13 cellular contexts compared by ENCODE assay signal in genomic region chr1:8082945-8083344, GRCh38. TPM values are rescaled to one million over a fixed set of nuclear protein-coding genes. Genes with fewer than 3 reads are reported as not detected.
DNase-seq lines count a peak whose midpoint lies in the region; ATAC-seq and TF ChIP-seq lines count a peak whose summit lies in the region.
"Had no signal": no experiment of that assay in that cellular context is flagged by ENCODE, and none has a peak within 500 bp of the region (broad histone marks: within the 10 kb centered on the region; RNA-seq: fewer than 3 reads in every experiment).

No MANE protein-coding gene starts in this region.

- H3K27ac ChIP-seq in ascending aorta = peak overlapping the region; percentile 35 to 42
- H3K27ac ChIP-seq in smooth muscle cell (ENCODE audit: low read depth) = peak overlapping the region; percentile 90

- no peak overlapping the region for H3K27ac Mint-ChIP-seq in stimulated activated naive B cell treated with anti-CD40 and anti-IgM and Interleukin-4, amounts not matched to agents 10 μg/mL and 1 μg/mL and 100 μg/mL, for 72 hours
- no peak overlapping the region for H3K27ac Mint-ChIP-seq in glutamatergic neuron (ENCODE audit: unreplicated experiment)
- H3K27ac Mint-ChIP-seq: stimulated activated effector memory CD8-positive, alpha-beta T cell treated with anti-CD3 and anti-CD28 coated beads, Interleukin-12 subunit alpha, Interleukin-12 subunit beta, amount 100 ng/mL, for 72 hours; WTC11 had no signal

- H3K36me3 ChIP-seq in ascending aorta = no peaks in the 10 kb centered on the region
- no peaks in the 10 kb centered on the region for H3K36me3 ChIP-seq in smooth muscle cell (ENCODE audit: low read depth)

- TF ChIP-seq CTCF in ascending aorta (IDR thresholded peaks at IDR 0.05) (no peak), smooth muscle cell (IDR thresholded peaks at IDR 0.05; ENCODE audit: borderline replicate concordance, insufficient read depth, poor library complexity, severe bottlenecking) (no peak), glutamatergic neuron (IDR thresholded peaks at IDR 0.05; ENCODE audit: partially characterized antibody, unreplicated experiment) (no peak)

- H2AFZ ChIP-seq in smooth muscle cell (ENCODE audit: low read depth) = no peak overlapping the region

- no peaks in the 10 kb centered on the region for H3K36me3 Mint-ChIP-seq in stimulated activated naive B cell treated with anti-CD40 and anti-IgM and Interleukin-4, amounts not matched to agents 10 μg/mL and 1 μg/mL and 100 μg/mL, for 72 hours
- H3K36me3 Mint-ChIP-seq in glutamatergic neuron (ENCODE audit: unreplicated experiment) = no peaks in the 10 kb centered on the region
- H3K36me3 Mint-ChIP-seq: stimulated activated effector memory CD8-positive, alpha-beta T cell treated with anti-CD3 and anti-CD28 coated beads, Interleukin-12 subunit alpha, Interleukin-12 subunit beta, amount 100 ng/mL, for 72 hours; WTC11 had no signal

- H3K9ac ChIP-seq in smooth muscle cell (ENCODE audit: low read depth) = no peak overlapping the region

- no peak overlapping the region for H3K4me3 Mint-ChIP-seq in stimulated activated naive B cell treated with anti-CD40 and anti-IgM and Interleukin-4, amounts not matched to agents 10 μg/mL and 1 μg/mL and 100 μg/mL, for 72 hours
- no peak overlapping the region for H3K4me3 Mint-ChIP-seq in glutamatergic neuron (ENCODE audit: unreplicated experiment)
- H3K4me3 Mint-ChIP-seq: central memory CD8-positive, alpha-beta T cell; stimulated activated effector memory CD8-positive, alpha-beta T cell treated with anti-CD3 and anti-CD28 coated beads, Interleukin-12 subunit alpha, Interleukin-12 subunit beta, amount 100 ng/mL, for 72 hours; WTC11 had no signal

- no peaks in the 10 kb centered on the region for H4K20me1 ChIP-seq in smooth muscle cell (ENCODE audit: low read depth)

- intact Hi-C loops in ascending aorta (cut with DNase I) (no loop called here), left ventricle myocardium superior (cut with micrococcal nuclease) (no loop called here)

- H3K27me3 ChIP-seq in ascending aorta (no peaks in the 10 kb centered on the region), smooth muscle cell (ENCODE audit: low read depth) (no peaks in the 10 kb centered on the region)

- ATAC-seq in left ventricle myocardium superior = peak; percentile 92
- ATAC-seq in stimulated activated naive B cell treated with anti-CD40 and anti-IgM and Interleukin-4, amounts not matched to agents 10 μg/mL and 1 μg/mL and 100 μg/mL, for 72 hours (replicated peaks) = no peak
- ATAC-seq in HG03039 (IDR thresholded peaks at IDR 0.05; ENCODE audit: unreplicated experiment) = no peak
- ATAC-seq: stimulated activated effector memory CD8-positive, alpha-beta T cell treated with anti-CD3 and anti-CD28 coated beads, Interleukin-12 subunit alpha, Interleukin-12 subunit beta, amount 100 ng/mL, for 72 hours; WTC11 had no signal

- DNase-seq in GM04504 (ENCODE audit: low read depth) = peak; percentile 69
- no peak for DNase-seq in ascending aorta (ENCODE audit: low spot score in 2 of 2)
- DNase-seq in left ventricle myocardium superior = peak; percentile 51
- no peak for DNase-seq in smooth muscle cell (lab: John Stamatoyannopoulos, UW; ENCODE audit: unreplicated experiment)
- no peak for DNase-seq in stimulated activated naive B cell treated with anti-CD40 and anti-IgM and Interleukin-4, amounts not matched to agents 10 μg/mL and 1 μg/mL and 100 μg/mL, for 72 hours
- DNase-seq in glutamatergic neuron = no peak
- DNase-seq in NCI-H1694 treated with DMSO at 0.1 percent for 48 hours (lab: John Stamatoyannopoulos, UW) = no peak
- DNase-seq: hippocampal formation, NCI-H2171 had no signal

- H3K4me1 Mint-ChIP-seq in stimulated activated naive B cell treated with anti-CD40 and anti-IgM and Interleukin-4, amounts not matched to agents 10 μg/mL and 1 μg/mL and 100 μg/mL, for 72 hours = peaks cover 2 to 4% of the 10 kb centered on the region in 2 donors
- H3K4me1 Mint-ChIP-seq in glutamatergic neuron (ENCODE audit: low read depth, unreplicated experiment) = peaks cover 8% of the 10 kb centered on the region
- H3K4me1 Mint-ChIP-seq: central memory CD8-positive, alpha-beta T cell had no signal

- H3K9me3 ChIP-seq in ascending aorta (no peaks in the 10 kb centered on the region), smooth muscle cell (replicated peaks; ENCODE audit: low read depth) (no peaks in the 10 kb centered on the region)

- peaks cover 44 to 59% of the 10 kb centered on the region in 2 donors for H3K27me3 Mint-ChIP-seq in stimulated activated naive B cell treated with anti-CD40 and anti-IgM and Interleukin-4, amounts not matched to agents 10 μg/mL and 1 μg/mL and 100 μg/mL, for 72 hours
- H3K27me3 Mint-ChIP-seq in glutamatergic neuron (ENCODE audit: unreplicated experiment) = peaks cover 7% of the 10 kb centered on the region

- H3F3A ChIP-seq in smooth muscle cell (ENCODE audit: low read depth) = peaks cover 26% of the 10 kb centered on the region

- no peaks in the 10 kb centered on the region for H3K79me2 ChIP-seq in smooth muscle cell (ENCODE audit: low read depth)

- H3K4me2 ChIP-seq in smooth muscle cell = peak overlapping the region; percentile 24

- WGBS in smooth muscle cell (ENCODE audit: low lambda C conversion rate) = 28% methylated on average over 2 of the region's 2 CpGs

- H3K4me1 ChIP-seq in ascending aorta = peaks cover 8 to 30% of the 10 kb centered on the region in 2 donors
- H3K4me1 ChIP-seq in smooth muscle cell (ENCODE audit: low read depth) = peaks cover 12% of the 10 kb centered on the region

- no peak overlapping the region for H3K4me3 ChIP-seq in ascending aorta
- no peak overlapping the region for H3K4me3 ChIP-seq in smooth muscle cell

- H3K9me3 Mint-ChIP-seq in stimulated activated naive B cell treated with anti-CD40 and anti-IgM and Interleukin-4, amounts not matched to agents 10 μg/mL and 1 μg/mL and 100 μg/mL, for 72 hours = no peaks in the 10 kb centered on the region
- peaks cover 1% of the 10 kb centered on the region for H3K9me3 Mint-ChIP-seq in glutamatergic neuron (ENCODE audit: unreplicated experiment)
- H3K9me3 Mint-ChIP-seq: central memory CD8-positive, alpha-beta T cell; stimulated activated effector memory CD8-positive, alpha-beta T cell treated with anti-CD3 and anti-CD28 coated beads, Interleukin-12 subunit alpha, Interleukin-12 subunit beta, amount 100 ng/mL, for 72 hours had no signal

RNA-seq across cellular contexts. Expression of gene ERRFI1, which starts 56.8 kb away (rescaled TPM):
- total RNA-seq in ascending aorta = 59.7 TPM
- total RNA-seq in left ventricle myocardium superior = 10.2 TPM
- 172 and 184 TPM in 2 replicates for total RNA-seq in smooth muscle cell
- 81.6 and 90.9 TPM in 2 replicates for polyA plus RNA-seq in smooth muscle cell
- total RNA-seq in glutamatergic neuron (ENCODE audit: unreplicated experiment) = 11.8 TPM

Comparison
In these comparisons a context has a peak if more than half of its experiments do, and no peak if none do; other contexts are left out.
1. DNase-seq: peak in GM04504 (single experiment) and left ventricle myocardium superior (single experiment); none in ascending aorta (0 of 2), smooth muscle cell (single experiment), stimulated activated naive B cell treated with anti-CD40 and anti-IgM and Interleukin-4, amounts not matched to agents 10 μg/mL and 1 μg/mL and 100 μg/mL, for 72 hours (single experiment), glutamatergic neuron (single experiment) and NCI-H1694 treated with DMSO at 0.1 percent for 48 hours (single experiment).